8 cellular contexts compared by ENCODE assay signal in the genomic region with DNA sequence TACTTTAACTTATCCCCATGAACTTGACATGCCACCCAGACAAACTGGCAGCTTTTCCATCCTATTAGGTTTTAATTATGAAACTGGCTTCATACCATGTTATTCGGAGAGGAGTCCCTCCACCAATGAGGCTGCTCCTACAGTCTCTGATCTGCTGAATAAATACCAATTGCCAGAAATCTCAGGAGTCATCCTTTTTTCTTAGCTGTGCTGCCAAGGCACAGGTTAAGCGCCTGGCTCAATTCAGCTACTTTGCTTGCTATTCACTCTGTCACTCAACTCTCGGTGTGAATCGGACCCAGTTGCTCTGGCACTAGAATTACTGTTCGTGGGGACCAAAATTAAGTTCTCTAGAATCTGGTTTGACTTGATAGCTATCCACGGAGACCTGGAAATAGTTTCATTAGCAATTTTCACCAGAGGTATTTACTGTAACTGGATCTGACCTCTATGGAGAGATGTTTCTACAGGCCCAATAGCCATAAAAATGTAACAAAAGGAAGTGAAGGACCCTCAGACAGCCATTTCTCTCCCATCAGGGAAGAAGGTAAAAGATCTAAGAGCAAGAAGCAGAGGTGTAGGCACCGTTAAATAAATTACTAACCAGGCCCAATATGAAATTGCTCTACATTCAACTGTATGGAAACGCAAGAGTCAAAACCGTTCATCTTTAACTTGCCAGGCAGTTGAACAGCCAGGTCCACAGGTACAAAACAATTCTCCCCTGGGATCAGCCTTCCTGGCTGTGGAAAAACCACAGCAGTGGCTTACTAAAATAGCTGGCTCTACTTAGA. TPM values are rescaled to one million over a fixed set of nuclear protein-coding genes. Genes with fewer than 3 reads are reported as not detected.
DNase-seq lines count a peak whose midpoint lies in the region; ATAC-seq lines count a peak whose summit lies in the region.

No MANE protein-coding gene starts in this region.

- no peak overlapping the region for H3K4me3 Mint-ChIP-seq in dendritic cell treated with granulocyte-macrophage colony-stimulating factor and Interleukin-4, amounts not matched to agents 40 ng/mL and 50 ng/mL, for 4 days

- peak overlapping the region; percentile 100 for H3K27ac Mint-ChIP-seq in dendritic cell treated with granulocyte-macrophage colony-stimulating factor and Interleukin-4, amounts not matched to agents 40 ng/mL and 50 ng/mL, for 4 days

- no peak for ATAC-seq in HG03521 (IDR thresholded peaks at IDR 0.05; ENCODE audit: unreplicated experiment)

- H3K36me3 Mint-ChIP-seq in dendritic cell treated with granulocyte-macrophage colony-stimulating factor and Interleukin-4, amounts not matched to agents 40 ng/mL and 50 ng/mL, for 4 days (ENCODE audit: low read depth) = peaks cover 50% of the 10 kb centered on the region

- DNase-seq in DMS79 (lab: John Stamatoyannopoulos, UW) = peak; percentile 44
- peak; percentile 23 for DNase-seq in NCI-H69 (lab: John Stamatoyannopoulos, UW)
- DNase-seq in occipital lobe (lab: John Stamatoyannopoulos, UW) = peak; percentile 14
- no peak for DNase-seq in middle frontal gyrus (ENCODE audit: extremely low spot score, low spot score)
- no peak for DNase-seq in HPDE6-E6E7 (ENCODE audit: extremely low spot score)
- no peak for DNase-seq in kidney glomerular epithelial cell (lab: John Stamatoyannopoulos, UW)

- no peaks in the 10 kb centered on the region for H3K9me3 Mint-ChIP-seq in dendritic cell treated with granulocyte-macrophage colony-stimulating factor and Interleukin-4, amounts not matched to agents 40 ng/mL and 50 ng/mL, for 4 days

- peaks cover 57% of the 10 kb centered on the region for H3K4me1 Mint-ChIP-seq in dendritic cell treated with granulocyte-macrophage colony-stimulating factor and Interleukin-4, amounts not matched to agents 40 ng/mL and 50 ng/mL, for 4 days (ENCODE audit: low read depth)

- H3K27me3 Mint-ChIP-seq in dendritic cell treated with granulocyte-macrophage colony-stimulating factor and Interleukin-4, amounts not matched to agents 40 ng/mL and 50 ng/mL, for 4 days = no peaks in the 10 kb centered on the region

- intact Hi-C loops in dendritic cell treated with granulocyte-macrophage colony-stimulating factor and Interleukin-4, amounts not matched to agents 40 ng/mL and 50 ng/mL, for 4 days (cut with micrococcal nuclease) = no loop called here

RNA-seq across cellular contexts. Expression of a gene that starts 5.4 kb away (rescaled TPM):
- total RNA-seq in occipital lobe = 11.2 TPM

RNA-seq across cellular contexts. Expression of a gene that starts 22.5 kb away (rescaled TPM):
- 76.3 TPM for total RNA-seq in occipital lobe

RNA-seq across cellular contexts. Expression of a gene that starts 59.7 kb away (rescaled TPM):
- total RNA-seq in occipital lobe = 20.9 TPM

Comparison
In these comparisons a context has a peak if more than half of its experiments do, and no peak if none do; other contexts are left out.
1. DNase-seq: peak in DMS79 (single experiment), NCI-H69 (single experiment) and occipital lobe (single experiment); none in middle frontal gyrus (single experiment), HPDE6-E6E7 (single experiment) and kidney glomerular epithelial cell (single experiment).